ENCODE assay signal across 25 cellular contexts in the genomic region with DNA sequence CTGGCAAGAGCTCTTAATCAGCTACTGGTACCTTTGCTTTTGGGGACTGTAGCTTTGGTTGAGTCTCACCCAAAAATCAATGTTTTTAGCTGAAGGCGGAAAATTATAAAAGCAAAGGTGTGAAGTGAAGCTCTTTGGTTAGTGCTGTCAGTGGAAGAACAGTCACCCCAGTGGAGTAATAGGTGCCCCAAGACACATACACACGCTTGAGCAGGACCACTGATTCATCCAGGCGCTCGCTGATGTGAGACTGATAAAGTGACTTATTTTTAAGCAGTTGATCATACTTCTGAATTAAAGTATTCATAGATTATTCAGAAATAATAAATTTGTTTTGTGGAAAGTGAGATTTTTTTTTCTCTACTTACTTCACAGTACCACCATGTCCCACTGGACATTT. TPM values are rescaled to one million over a fixed set of nuclear protein-coding genes. Genes with fewer than 3 reads are reported as not detected.
"Had no signal": no experiment of that assay in that cellular context is flagged by ENCODE, and none has a peak within 500 bp of the region (broad histone marks: within the 10 kb centered on the region; RNA-seq: fewer than 3 reads in every experiment).

No MANE protein-coding gene starts in this region.

- H3K9me3 Mint-ChIP-seq: activated CD4-positive, alpha-beta memory T cell treated with anti-CD3 and anti-CD28 coated beads, Interleukin-2, amount 10 ng/mL, durations not matched to agents 7 days and 5 days; activated naive CD4-positive, alpha-beta T cell treated with anti-CD3 and anti-CD28 coated beads, Interleukin-2, amount 10 ng/mL, durations not matched to agents 7 days and 5 days; activated naive CD8-positive, alpha-beta T cell treated with anti-CD3 and anti-CD28 coated beads, Interleukin-2, amount 10 ng/mL, durations not matched to agents 7 days and 5 days; activated T-cell treated with anti-CD3 and anti-CD28 coated beads, Interleukin-2, amount 50 U/mL, for 72 hours; activated T-helper 2 cell treated with anti-CD3 and anti-CD28 coated beads, Interferon-gamma antibody, Interleukin-2, Interleukin-4, amounts not matched to agents 10 μg/mL and 5 μg/mL and 100 μg/mL, durations not matched to agents 14 hours and 24 hours and 36 hours had no signal

- H3K9me3 ChIP-seq: body of pancreas, SJCRH30, SK-N-SH had no signal

- H3K27ac Mint-ChIP-seq: activated CD4-positive, alpha-beta memory T cell treated with anti-CD3 and anti-CD28 coated beads, Interleukin-2, amount 10 ng/mL, durations not matched to agents 7 days and 5 days; activated CD4-positive, alpha-beta T cell treated with anti-CD3 and anti-CD28 coated beads for 36 hours; activated naive CD4-positive, alpha-beta T cell treated with anti-CD3 and anti-CD28 coated beads, Interleukin-2, amount 10 ng/mL, durations not matched to agents 7 days and 5 days; activated naive CD8-positive, alpha-beta T cell treated with anti-CD3 and anti-CD28 coated beads, Interleukin-2, amount 10 ng/mL, durations not matched to agents 7 days and 5 days; activated T-cell treated with anti-CD3 and anti-CD28 coated beads, Interleukin-2, amount 50 U/mL, for 72 hours; activated T-helper 2 cell treated with anti-CD3 and anti-CD28 coated beads, Interferon-gamma antibody, Interleukin-2, Interleukin-4, amounts not matched to agents 10 μg/mL and 5 μg/mL and 100 μg/mL, durations not matched to agents 14 hours and 24 hours and 36 hours had no signal

- H3K27ac ChIP-seq: SJCRH30, WERI-Rb-1 had no signal

- DNase-seq: activated CD4-positive, alpha-beta memory T cell treated with anti-CD3 and anti-CD28 coated beads, Interleukin-2, amount 10 ng/mL, durations not matched to agents 7 days and 5 days; activated CD4-positive, alpha-beta T cell treated with anti-CD3 and anti-CD28 coated beads for 36 hours; activated CD4-positive, alpha-beta T cell treated with anti-CD3 and anti-CD28 coated beads, Interleukin-2, amount 50 U/mL, for 1 hour; activated gamma-delta T cell treated with Interleukin-2 at 50 U/mL for 16 hours; activated naive CD4-positive, alpha-beta T cell treated with anti-CD3 and anti-CD28 coated beads, Interleukin-2, amount 10 ng/mL, durations not matched to agents 7 days and 5 days; activated naive CD8-positive, alpha-beta T cell treated with anti-CD3 and anti-CD28 coated beads, Interleukin-2, amount 10 ng/mL, durations not matched to agents 7 days and 5 days; activated T-cell treated with anti-CD3 and anti-CD28 coated beads, Interleukin-2, amount 50 U/mL, for 72 hours; aorta; body of pancreas; Karpas-422; MM.1S; NCI-H1105 treated with DMSO at 0.1 percent for 48 hours; NCI-H1436 treated with DMSO at 0.1 percent for 48 hours; NCI-H187; NCI-H2081; NCI-H524; Right ventricle myocardium superior; SJCRH30; SK-N-SH; T-helper 1 cell; WERI-Rb-1 had no signal

- H3K4me3 ChIP-seq: body of pancreas, K562, SJCRH30 had no signal

- H3K36me3 ChIP-seq: WERI-Rb-1 had no signal

- H3K36me3 Mint-ChIP-seq: activated naive CD4-positive, alpha-beta T cell treated with anti-CD3 and anti-CD28 coated beads, Interleukin-2, amount 10 ng/mL, durations not matched to agents 7 days and 5 days; activated naive CD8-positive, alpha-beta T cell treated with anti-CD3 and anti-CD28 coated beads, Interleukin-2, amount 10 ng/mL, durations not matched to agents 7 days and 5 days had no signal

- ATAC-seq: activated CD4-positive, alpha-beta T cell treated with anti-CD3 and anti-CD28 coated beads for 36 hours; activated T-cell treated with anti-CD3 and anti-CD28 coated beads, Interleukin-2, amount 50 U/mL, for 72 hours; body of pancreas; K562 had no signal

- H3K4me3 Mint-ChIP-seq: activated CD4-positive, alpha-beta memory T cell treated with anti-CD3 and anti-CD28 coated beads, Interleukin-2, amount 10 ng/mL, durations not matched to agents 7 days and 5 days; activated CD4-positive, alpha-beta T cell treated with anti-CD3 and anti-CD28 coated beads for 36 hours; activated naive CD4-positive, alpha-beta T cell treated with anti-CD3 and anti-CD28 coated beads, Interleukin-2, amount 10 ng/mL, durations not matched to agents 7 days and 5 days; activated naive CD8-positive, alpha-beta T cell treated with anti-CD3 and anti-CD28 coated beads, Interleukin-2, amount 10 ng/mL, durations not matched to agents 7 days and 5 days; activated T-cell treated with anti-CD3 and anti-CD28 coated beads, Interleukin-2, amount 50 U/mL, for 72 hours had no signal

- H3K27me3 ChIP-seq: body of pancreas, SJCRH30 had no signal

RNA-seq across cellular contexts. Expression of a gene that starts 37.1 kb away (rescaled TPM):
- total RNA-seq: activated CD4-positive, alpha-beta memory T cell treated with anti-CD3 and anti-CD28 coated beads, Interleukin-2, amount 10 ng/mL, durations not matched to agents 7 days and 5 days; activated CD8-positive, alpha-beta memory T cell treated with anti-CD3 and anti-CD28 coated beads for 36 hours; activated naive CD8-positive, alpha-beta T cell treated with anti-CD3 and anti-CD28 coated beads, Interleukin-2, amount 10 ng/mL, durations not matched to agents 7 days and 5 days; activated T-cell treated with anti-CD3 and anti-CD28 coated beads, Interleukin-2, amount 50 U/mL, for 72 hours; activated T-helper 2 cell treated with anti-CD3 and anti-CD28 coated beads, Interferon-gamma antibody, Interleukin-2, Interleukin-4, amounts not matched to agents 10 μg/mL and 5 μg/mL and 100 μg/mL, durations not matched to agents 14 hours and 24 hours and 36 hours; T-helper 2 cell treated with Interferon-gamma antibody and Interleukin-4, amounts not matched to agents 100 ng/mL and 5 ng/mL, for 36 hours had no signal
